Comparison of ENCODE assay signal across 1 cellular context in the genomic region with DNA sequence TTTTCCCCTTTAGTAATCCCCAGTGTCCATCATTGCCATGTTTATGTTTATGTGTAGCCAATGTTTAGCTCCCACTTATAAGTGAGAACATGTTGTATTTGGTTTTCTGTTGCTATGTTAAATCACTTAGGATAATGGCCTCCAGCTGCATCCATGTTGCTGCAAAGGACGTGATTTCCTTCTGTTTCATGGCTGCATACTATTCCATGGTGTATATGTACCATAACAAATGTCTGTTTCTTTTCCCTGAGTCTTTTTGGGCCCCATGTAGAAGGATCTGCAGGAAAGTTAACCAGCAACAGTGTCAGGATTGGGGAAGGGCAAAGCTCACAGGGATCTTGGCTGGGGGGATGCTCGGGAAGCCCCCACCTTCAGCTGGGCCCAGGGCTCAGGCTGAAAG.
TF ChIP-seq lines count a peak whose summit lies in the region.

No MANE protein-coding gene starts in this region.

TF ChIP-seq in SK-N-SH, 30 proteins besides CTCF, POLR2A, EP300 and RAD21 (continued from another document):
- TF ChIP-seq GATA2 (CRISPR knock-in tag; IDR thresholded peaks at IDR 0.05) (no peak), RXRA (IDR thresholded peaks at IDR 0.05; ENCODE audit: borderline replicate concordance, low read depth) (no peak), POLR2AphosphoS5 (IDR thresholded peaks at IDR 0.05; ENCODE audit: low read depth, low read length) (no peak), FOXM1 (IDR thresholded peaks at IDR 0.05; ENCODE audit: low read depth) (no peak), SIN3A (IDR thresholded peaks at IDR 0.05; ENCODE audit: borderline replicate concordance, low read depth, low read length) (no peak)
- TF ChIP-seq, protein P1, sequence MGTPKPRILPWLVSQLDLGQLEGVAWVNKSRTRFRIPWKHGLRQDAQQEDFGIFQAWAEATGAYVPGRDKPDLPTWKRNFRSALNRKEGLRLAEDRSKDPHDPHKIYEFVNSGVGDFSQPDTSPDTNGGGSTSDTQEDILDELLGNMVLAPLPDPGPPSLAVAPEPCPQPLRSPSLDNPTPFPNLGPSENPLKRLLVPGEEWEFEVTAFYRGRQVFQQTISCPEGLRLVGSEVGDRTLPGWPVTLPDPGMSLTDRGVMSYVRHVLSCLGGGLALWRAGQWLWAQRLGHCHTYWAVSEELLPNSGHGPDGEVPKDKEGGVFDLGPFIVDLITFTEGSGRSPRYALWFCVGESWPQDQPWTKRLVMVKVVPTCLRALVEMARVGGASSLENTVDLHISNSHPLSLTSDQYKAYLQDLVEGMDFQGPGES (IDR thresholded peaks at IDR 0.05; ENCODE audit: low read depth, low read length), result no peak
- TF ChIP-seq, protein P2, sequence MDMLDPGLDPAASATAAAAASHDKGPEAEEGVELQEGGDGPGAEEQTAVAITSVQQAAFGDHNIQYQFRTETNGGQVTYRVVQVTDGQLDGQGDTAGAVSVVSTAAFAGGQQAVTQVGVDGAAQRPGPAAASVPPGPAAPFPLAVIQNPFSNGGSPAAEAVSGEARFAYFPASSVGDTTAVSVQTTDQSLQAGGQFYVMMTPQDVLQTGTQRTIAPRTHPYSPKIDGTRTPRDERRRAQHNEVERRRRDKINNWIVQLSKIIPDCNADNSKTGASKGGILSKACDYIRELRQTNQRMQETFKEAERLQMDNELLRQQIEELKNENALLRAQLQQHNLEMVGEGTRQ (IDR thresholded peaks at IDR 0.05; ENCODE audit: borderline replicate concordance, low read depth, low read length), result no peak
